ENCODE assay signal across 8 cellular contexts in the genomic region with DNA sequence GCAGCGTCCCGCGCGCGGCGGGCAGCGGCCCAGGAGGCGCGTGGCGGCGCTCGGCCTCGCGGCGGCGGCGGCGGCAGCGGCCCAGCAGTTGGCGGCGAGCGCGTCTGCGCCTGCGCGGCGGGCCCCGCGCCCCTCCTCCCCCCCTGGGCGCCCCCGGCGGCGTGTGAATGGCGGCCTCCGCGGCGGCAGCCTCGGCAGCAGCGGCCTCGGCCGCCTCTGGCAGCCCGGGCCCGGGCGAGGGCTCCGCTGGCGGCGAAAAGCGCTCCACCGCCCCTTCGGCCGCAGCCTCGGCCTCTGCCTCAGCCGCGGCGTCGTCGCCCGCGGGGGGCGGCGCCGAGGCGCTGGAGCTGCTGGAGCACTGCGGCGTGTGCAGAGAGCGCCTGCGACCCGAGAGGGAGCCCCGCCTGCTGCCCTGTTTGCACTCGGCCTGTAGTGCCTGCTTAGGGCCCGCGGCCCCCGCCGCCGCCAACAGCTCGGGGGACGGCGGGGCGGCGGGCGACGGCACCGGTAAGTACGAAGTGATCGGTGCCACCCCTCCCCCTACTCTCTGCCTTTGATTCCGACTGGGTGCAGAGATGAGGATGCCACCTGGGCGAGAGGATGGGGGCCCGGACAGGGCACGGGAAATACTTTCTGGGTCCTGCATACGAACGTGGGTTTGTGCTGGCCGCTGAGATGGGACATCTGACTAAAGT. TPM values are rescaled to one million over a fixed set of nuclear protein-coding genes. Genes with fewer than 3 reads are reported as not detected.
DNase-seq lines count a peak whose midpoint lies in the region; FAIRE-seq and TF ChIP-seq lines count a peak whose summit lies in the region.

No MANE protein-coding gene starts in this region.

- H3K4me1 Mint-ChIP-seq in H9 = peaks cover 17 to 18% of the 10 kb centered on the region in 2 experiments

- H3K36me3 ChIP-seq in MM.1S (replicated peaks; ENCODE audit: insufficient read depth, low read length) (peaks cover 23% of the 10 kb centered on the region), keratinocyte (ENCODE audit: control insufficient read depth in 2 of 2, extremely low read depth in 1 of 2, insufficient read depth in 2 of 2, low read length in 2 of 2) (peaks cover 30 to 40% of the 10 kb centered on the region in 2 experiments)

- H3K4me3 Mint-ChIP-seq in H9 = peak overlapping the region; percentile 98 to 100

- no peaks in the 10 kb centered on the region for H3K9me3 ChIP-seq in H9 (ENCODE audit: control insufficient read depth, low read depth, low read length)
- H3K9me3 ChIP-seq in MM.1S (replicated peaks; ENCODE audit: insufficient read depth, low read length) = no peaks in the 10 kb centered on the region
- no peaks in the 10 kb centered on the region for H3K9me3 ChIP-seq in keratinocyte (ENCODE audit: control insufficient read depth, low read depth, low read length)

- dilution Hi-C loops in keratinocyte (cut with MboI; ENCODE audit: extremely low pct_ligation_motif_present, low sequenced_read_pairs) = no loop called here

- peak overlapping the region; percentile 94 to 96 (median 94) for H3K27ac Mint-ChIP-seq in H9

- H3K9ac ChIP-seq in H9 (ENCODE audit: extremely low read depth, insufficient read length, low read length) (peak overlapping the region; percentile 91), MM.1S (ENCODE audit: low read length) (peak overlapping the region; percentile 77), keratinocyte (ENCODE audit: control insufficient read depth, extremely low read depth, insufficient read depth, low read length) (peak overlapping the region; percentile 89)

- WGBS in H9 (ENCODE audit: extremely low coverage, insufficient read length, low lambda C conversion rate) = no CpG with 5 or more reads among the region's 92 CpGs

- H3T11ph ChIP-seq in H9 (ENCODE audit: low read length) = no peak overlapping the region

- H2AFZ ChIP-seq in H9 (ENCODE audit: low read length) (no peak overlapping the region), MM.1S (ENCODE audit: low read length) (no peak overlapping the region), keratinocyte (ENCODE audit: control insufficient read depth, low read length) (no peak overlapping the region)

- H3K14ac ChIP-seq in H9 (ENCODE audit: insufficient read depth, low read length) = peak overlapping the region; percentile 98

- no peak overlapping the region for H4K5ac ChIP-seq in H9 (ENCODE audit: insufficient read length, low read depth, low read length)

- no peak overlapping the region for H2AK5ac ChIP-seq in H9 (ENCODE audit: insufficient read length, low read length)

- no peaks in the 10 kb centered on the region; a peak in 1 of 5 replicates for H3K9me3 Mint-ChIP-seq in H9

- H2BK20ac ChIP-seq in H9 (ENCODE audit: low read depth, low read length, poor library complexity, severe bottlenecking) = no peak overlapping the region

- no peak overlapping the region for H3K56ac ChIP-seq in H9 (ENCODE audit: insufficient read length, low read depth, low read length)

- no peak overlapping the region for H4K91ac ChIP-seq in H9 (ENCODE audit: insufficient read length, low read depth, low read length)

- peak overlapping the region; percentile 99 for H3K4me2 ChIP-seq in H9 (ENCODE audit: insufficient read depth, insufficient read length, low read length)
- H3K4me2 ChIP-seq in MM.1S (ENCODE audit: low read depth, low read length) = peak overlapping the region; percentile 53
- H3K4me2 ChIP-seq in keratinocyte (ENCODE audit: control insufficient read depth, extremely low read depth, insufficient read depth, low read depth, low read length) = peak overlapping the region; percentile 97

- H3K9me1 ChIP-seq in keratinocyte (ENCODE audit: control insufficient read depth, extremely low read depth, insufficient read depth, low read length) = peaks cover 9% of the 10 kb centered on the region

- H2BK120ac ChIP-seq in H9 (ENCODE audit: low read depth, low read length, poor library complexity, severe bottlenecking) = no peak overlapping the region

- peak; percentile 96 for DNase-seq in GM10266 (ENCODE audit: extremely low spot score)
- DNase-seq in H9 = peak; percentile 28
- peak; percentile 64 for DNase-seq in MM.1S
- DNase-seq in astrocyte of the hippocampus (ENCODE audit: low read depth, low spot score) = peak; percentile 90
- DNase-seq in keratinocyte (ENCODE audit: low read depth, low spot score) = no peak
- DNase-seq in stimulated activated CD8-positive, alpha-beta memory T cell treated with anti-CD3 and anti-CD28 coated beads, Interleukin-12 subunit alpha, Interleukin-12 subunit beta, amount 100 ng/mL, for 4 hours (ENCODE audit: low read depth) = peak; percentile 75
- DNase-seq in anterior cingulate cortex (lab: John Stamatoyannopoulos, UW) = no peak
- DNase-seq in hypothalamus (lab: John Stamatoyannopoulos, UW) = no peak

- peaks cover 4% of the 10 kb centered on the region; the same call in 1 of the 2 replicates for H3K4me1 ChIP-seq in H9 (ENCODE audit: insufficient read depth, low read length)
- H3K4me1 ChIP-seq in MM.1S (ENCODE audit: low read length) = peaks cover 11% of the 10 kb centered on the region
- peaks cover 16% of the 10 kb centered on the region for H3K4me1 ChIP-seq in keratinocyte (ENCODE audit: control insufficient read depth, extremely low read depth, insufficient read depth, low read length)

- TF ChIP-seq CTCF in GM10266 (IDR thresholded peaks at IDR 0.05; ENCODE audit: control insufficient read depth, insufficient read depth, low read depth, missing control alignments) (no peak), H9 (conservative IDR thresholded peaks at IDR 0.05) (no peak), MM.1S (IDR thresholded peaks at IDR 0.05; ENCODE audit: low read length) (no peak), keratinocyte (optimal IDR thresholded peaks at IDR 0.05 in 1 of 3, IDR thresholded peaks at IDR 0.05 in 1 of 3, conservative IDR thresholded peaks at IDR 0.05 in 1 of 3; ENCODE audit: extremely low read depth in 1 of 3, insufficient read depth in 2 of 3, low read length in 3 of 3) (no peak)

- peak overlapping the region; percentile 83 for H3K18ac ChIP-seq in H9 (ENCODE audit: insufficient read length, low read depth, low read length)

- no peak overlapping the region for H3K27ac ChIP-seq in H9 (ENCODE audit: insufficient read length, low read depth, low read length)
- H3K27ac ChIP-seq in MM.1S (ENCODE audit: low read length) = peak overlapping the region; percentile 93; the same call in 1 of the 2 replicates
- peak overlapping the region; percentile 89 for H3K27ac ChIP-seq in keratinocyte (ENCODE audit: control insufficient read depth, insufficient read depth, low read length)

- no peak for FAIRE-seq in keratinocyte (lab: Jason Lieb, UNC)

- H3K27me3 ChIP-seq in H9 (ENCODE audit: insufficient read depth, low read length) (peaks cover 4% of the 10 kb centered on the region; the same call in 1 of the 2 replicates), MM.1S (replicated peaks; ENCODE audit: insufficient read depth, low read length) (no peaks in the 10 kb centered on the region; the same call in 1 of the 2 replicates), keratinocyte (ENCODE audit: control insufficient read depth, extremely low read depth, insufficient read depth, low read length) (no peaks in the 10 kb centered on the region)

- H4K20me1 ChIP-seq in H9 (ENCODE audit: control insufficient read depth, insufficient read depth, insufficient read length) (peaks cover 7% of the 10 kb centered on the region), MM.1S (ENCODE audit: insufficient read depth, low read length) (peaks cover 29% of the 10 kb centered on the region), keratinocyte (ENCODE audit: control insufficient read depth, extremely low read depth, insufficient read depth, low read length) (peaks cover 41% of the 10 kb centered on the region)

- no peak overlapping the region for H2BK15ac ChIP-seq in H9 (ENCODE audit: low read depth, low read length)

- H2BK12ac ChIP-seq in H9 (ENCODE audit: insufficient read length, low read depth, low read length) = no peak overlapping the region

- H3K4me3 ChIP-seq in MM.1S (ENCODE audit: low read length) (peak overlapping the region; percentile 89), keratinocyte (ENCODE audit: control insufficient read depth in 2 of 3, extremely low read depth in 1 of 3, insufficient read depth in 2 of 3, low read depth in 1 of 3, low read length in 3 of 3) (peak overlapping the region; percentile 65 to 93 (median 83))

- H3K23me2 ChIP-seq in H9 (ENCODE audit: insufficient read length, low read depth, low read length, poor library complexity, severe bottlenecking) = peaks cover 11% of the 10 kb centered on the region

- H3K79me2 ChIP-seq in H9 (ENCODE audit: insufficient read depth, low read length) = peaks cover 26% of the 10 kb centered on the region
- peaks cover 51% of the 10 kb centered on the region for H3K79me2 ChIP-seq in MM.1S (ENCODE audit: low read length)
- peaks cover 51% of the 10 kb centered on the region for H3K79me2 ChIP-seq in keratinocyte (ENCODE audit: control insufficient read depth, insufficient read depth, low read length)

- no peaks in the 10 kb centered on the region for H3K9me2 ChIP-seq in MM.1S (replicated peaks; ENCODE audit: insufficient read depth, low read length)

- peaks cover 8% of the 10 kb centered on the region; the same call in 1 of the 2 replicates for H3F3A ChIP-seq in MM.1S (ENCODE audit: insufficient read depth, low read length)

- no peak overlapping the region for H2BK5ac ChIP-seq in H9 (ENCODE audit: insufficient read length, low read length)

- no peak overlapping the region for H3K23ac ChIP-seq in H9 (ENCODE audit: insufficient read length, low read depth, low read length)

- no peak overlapping the region for H4K8ac ChIP-seq in H9 (replicated peaks; ENCODE audit: insufficient read length, low read depth, low read length)

- H3K79me1 ChIP-seq in H9 (ENCODE audit: insufficient read depth, low read depth, low read length, poor library complexity, severe bottlenecking) = peaks cover 14% of the 10 kb centered on the region

- peaks cover 44 to 49% (median 48%) of the 10 kb centered on the region in 3 experiments for H3K36me3 Mint-ChIP-seq in H9 (ENCODE audit: insufficient read depth in 1 of 3, low read depth in 3 of 3)

- no peak overlapping the region for H3K4ac ChIP-seq in H9 (ENCODE audit: low read depth, low read length)

- peaks cover 29% of the 10 kb centered on the region for H3K27me3 Mint-ChIP-seq in H9 (ENCODE audit: low read depth)

RNA-seq across cellular contexts. Expression of a gene that starts 0.9 kb away (rescaled TPM):
- total RNA-seq in H9 (2021) = 1,058 and 1,084 TPM in 2 replicates
- 290 to 316 TPM (median 298 TPM) in 3 replicates for polyA plus RNA-seq in keratinocyte
- 166 TPM for polyA plus RNA-seq in keratinocyte (2011; ENCODE audit: low read depth)
- 199 and 380 TPM in 2 replicates for polyA plus RNA-seq in keratinocyte (2011; cell fraction: cytosol; rRNA removed)
- 344 and 506 TPM in 2 replicates for polyA plus RNA-seq in keratinocyte (2011; cell fraction: nucleus; rRNA removed)
- polyA plus RNA-seq in keratinocyte (2012; ENCODE audit: low replicate concordance) = 355 and 492 TPM in 2 replicates
- 1,017 to 2,182 TPM (median 1,062 TPM) in 3 replicates for polyA minus RNA-seq in keratinocyte
- polyA minus RNA-seq in keratinocyte (2011; cell fraction: cytosol; rRNA and poly(A)+ RNA removed) = 738 TPM
- polyA minus RNA-seq in keratinocyte (2011; cell fraction: nucleus; rRNA and poly(A)+ RNA removed) = 573 and 589 TPM in 2 replicates

RNA-seq across cellular contexts. Expression of a gene that starts 10.2 kb away (rescaled TPM):
- total RNA-seq in H9 (2021) = 105 and 109 TPM in 2 replicates
- polyA plus RNA-seq in keratinocyte = 105 to 167 TPM (median 115 TPM) in 3 replicates
- polyA plus RNA-seq in keratinocyte (2011; ENCODE audit: low read depth) = 197 TPM
- 142 and 203 TPM in 2 replicates for polyA plus RNA-seq in keratinocyte (2011; cell fraction: cytosol; rRNA removed)
- 87.9 and 91.0 TPM in 2 replicates for polyA plus RNA-seq in keratinocyte (2011; cell fraction: nucleus; rRNA removed)
- polyA plus RNA-seq in keratinocyte (2012; ENCODE audit: low replicate concordance) = 150 and 159 TPM in 2 replicates
- polyA minus RNA-seq in keratinocyte = 73.6 to 125 TPM (median 114 TPM) in 3 replicates
- polyA minus RNA-seq in keratinocyte (2011; cell fraction: cytosol; rRNA and poly(A)+ RNA removed) = 121 TPM
- 22.2 and 26.5 TPM in 2 replicates for polyA minus RNA-seq in keratinocyte (2011; cell fraction: nucleus; rRNA and poly(A)+ RNA removed)

RNA-seq across cellular contexts. Expression of a gene that starts 13.7 kb away (rescaled TPM):
- total RNA-seq in H9 (2021) = 127 and 136 TPM in 2 replicates
- polyA plus RNA-seq in keratinocyte = 55.9 to 104 TPM (median 82.6 TPM) in 3 replicates
- 41.2 TPM for polyA plus RNA-seq in keratinocyte (2011; ENCODE audit: low read depth)
- 62.9 and 69.2 TPM in 2 replicates for polyA plus RNA-seq in keratinocyte (2011; cell fraction: cytosol; rRNA removed)
- polyA plus RNA-seq in keratinocyte (2011; cell fraction: nucleus; rRNA removed) = 50.4 and 56.5 TPM in 2 replicates
- 60.7 and 88.1 TPM in 2 replicates for polyA plus RNA-seq in keratinocyte (2012; ENCODE audit: low replicate concordance)
- polyA minus RNA-seq in keratinocyte = 50.9 to 113 TPM (median 64.6 TPM) in 3 replicates
- polyA minus RNA-seq in keratinocyte (2011; cell fraction: cytosol; rRNA and poly(A)+ RNA removed) = 68.3 TPM
- 13.5 and 18.7 TPM in 2 replicates for polyA minus RNA-seq in keratinocyte (2011; cell fraction: nucleus; rRNA and poly(A)+ RNA removed)

RNA-seq across cellular contexts. Expression of a gene that starts 25.1 kb away (rescaled TPM):
- total RNA-seq in H9 (2021) = 18.7 and 18.8 TPM in 2 replicates
- 3.1 to 8.2 TPM (median 4.6 TPM) in 3 replicates for polyA plus RNA-seq in keratinocyte
- 2.3 TPM for polyA plus RNA-seq in keratinocyte (2011; ENCODE audit: low read depth)
- polyA plus RNA-seq in keratinocyte (2011; cell fraction: cytosol; rRNA removed) = 2.9 and 8.6 TPM in 2 replicates
- 8.5 and 12.5 TPM in 2 replicates for polyA plus RNA-seq in keratinocyte (2011; cell fraction: nucleus; rRNA removed)
- polyA plus RNA-seq in keratinocyte (2012; ENCODE audit: low replicate concordance) = 7.5 and 14.9 TPM in 2 replicates
- polyA minus RNA-seq in keratinocyte = 2.6 to 12.6 TPM (median 3.4 TPM) in 3 replicates
- polyA minus RNA-seq in keratinocyte (2011; cell fraction: cytosol; rRNA and poly(A)+ RNA removed) = 15.7 TPM
- polyA minus RNA-seq in keratinocyte (2011; cell fraction: nucleus; rRNA and poly(A)+ RNA removed) = 9.2 and 10.1 TPM in 2 replicates

RNA-seq across cellular contexts. Expression of a gene that starts 28.4 kb away (rescaled TPM):
- total RNA-seq in H9 (2021) = 23.6 and 24.2 TPM in 2 replicates
- 5.0 to 14.5 TPM (median 7.4 TPM) in 3 replicates for polyA plus RNA-seq in keratinocyte
- 1.5 TPM for polyA plus RNA-seq in keratinocyte (2011; ENCODE audit: low read depth)
- polyA plus RNA-seq in keratinocyte (2011; cell fraction: cytosol; rRNA removed) = 2.1 and 4.2 TPM in 2 replicates
- polyA plus RNA-seq in keratinocyte (2011; cell fraction: nucleus; rRNA removed) = 59.0 and 71.2 TPM in 2 replicates
- polyA plus RNA-seq in keratinocyte (2012; ENCODE audit: low replicate concordance) = 5.5 and 12.6 TPM in 2 replicates
- 9.5 to 12.9 TPM (median 11.0 TPM) in 3 replicates for polyA minus RNA-seq in keratinocyte
- 9.2 TPM for polyA minus RNA-seq in keratinocyte (2011; cell fraction: cytosol; rRNA and poly(A)+ RNA removed)
- 16.9 and 18.7 TPM in 2 replicates for polyA minus RNA-seq in keratinocyte (2011; cell fraction: nucleus; rRNA and poly(A)+ RNA removed)

Comparison
In these comparisons a context has a peak if more than half of its experiments do, and no peak if none do; other contexts are left out.
1. DNase-seq: peak in GM10266 (single experiment), H9 (single experiment), MM.1S (single experiment), astrocyte of the hippocampus (single experiment) and stimulated activated CD8-positive, alpha-beta memory T cell treated with anti-CD3 and anti-CD28 coated beads, Interleukin-12 subunit alpha, Interleukin-12 subunit beta, amount 100 ng/mL, for 4 hours (single experiment); none in keratinocyte (single experiment), anterior cingulate cortex (0 of 58) and hypothalamus (0 of 51).
2. Peak in every context shown above with its lines, with median percentiles within 50 percentile points of each other: H3K4me2 ChIP-seq and H3K9ac ChIP-seq.